10 cellular contexts compared by ENCODE assay signal in the genomic region with DNA sequence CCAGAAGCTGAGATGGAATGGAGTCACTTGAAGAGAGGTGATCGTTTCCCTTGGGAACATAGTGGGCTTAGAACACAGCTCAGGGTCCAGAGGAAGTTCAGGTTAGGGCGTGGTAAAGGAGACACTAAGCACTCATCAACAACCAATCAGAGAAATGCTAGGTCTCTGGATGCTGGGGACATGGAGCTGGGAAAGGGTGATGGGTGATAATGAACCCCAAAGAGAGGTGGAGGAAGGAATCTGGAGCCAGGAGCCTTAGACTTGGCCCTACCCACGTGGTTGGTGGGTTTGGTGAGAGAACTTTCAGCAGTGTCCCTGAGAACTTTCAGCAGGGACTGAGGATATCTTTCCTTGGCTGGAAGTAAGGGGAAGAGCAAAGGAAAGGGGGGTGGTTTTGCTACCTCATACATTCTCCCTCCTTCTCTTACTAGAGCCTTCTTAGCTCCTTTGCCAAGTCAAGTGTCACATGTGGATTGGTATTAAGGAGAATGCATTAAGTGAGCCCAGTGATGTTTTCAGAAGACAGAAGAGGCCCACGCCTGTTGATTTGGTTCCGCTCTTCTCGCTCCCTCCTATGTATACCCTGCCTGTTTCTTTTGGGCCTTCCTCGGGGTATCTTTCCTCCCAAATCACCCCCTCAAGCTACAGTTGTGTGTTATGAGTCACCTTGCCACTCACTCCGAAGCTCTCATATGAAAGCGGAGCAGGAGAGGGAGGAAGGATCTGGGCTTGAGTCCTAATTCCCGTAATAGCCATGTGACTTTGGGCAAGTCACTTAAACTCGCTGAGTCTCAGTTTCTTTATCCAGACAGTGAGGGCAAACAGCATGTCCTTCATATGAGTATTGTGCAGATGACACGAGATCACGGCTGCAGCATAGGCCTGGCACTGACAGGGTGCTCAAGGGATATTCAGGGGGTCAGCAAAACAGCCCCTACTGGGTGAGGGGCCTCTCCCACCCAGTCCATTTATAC.
DNase-seq lines count a peak whose midpoint lies in the region; ATAC-seq and TF ChIP-seq lines count a peak whose summit lies in the region.
"Had no signal": no experiment of that assay in that cellular context is flagged by ENCODE, and none has a peak within 500 bp of the region (broad histone marks: within the 10 kb centered on the region; RNA-seq: fewer than 3 reads in every experiment).

No MANE protein-coding gene starts in this region.

- no peaks in the 10 kb centered on the region for H3K27me3 Mint-ChIP-seq in T-helper 1 cell treated with Interleukin-12 subunit alpha and Interleukin-12 subunit beta and Interleukin-4 antibody, amounts not matched to agents 30 μg/mL and 1 μg/mL, for 36 hours (ENCODE audit: low read depth)
- H3K27me3 Mint-ChIP-seq in endothelial cell (ENCODE audit: unreplicated experiment) (peaks cover 7% of the 10 kb centered on the region), neural crest cell (ENCODE audit: low read depth) (no peaks in the 10 kb centered on the region)

- DNase-seq in endothelial cell (ENCODE audit: low spot score) (no peak), neural crest cell (ENCODE audit: low read depth, low spot score) (no peak), putamen (ENCODE audit: low spot score) (no peak), NCI-H82 (lab: John Stamatoyannopoulos, UW) (no peak), amygdala (lab: John Stamatoyannopoulos, UW) (no peak)
- DNase-seq: DMS153, WERI-Rb-1 had no signal

- H3K4me1 Mint-ChIP-seq in T-helper 1 cell treated with Interleukin-12 subunit alpha and Interleukin-12 subunit beta and Interleukin-4 antibody, amounts not matched to agents 30 μg/mL and 1 μg/mL, for 36 hours (ENCODE audit: low read depth), result peaks cover 42% of the 10 kb centered on the region
- H3K4me1 Mint-ChIP-seq in endothelial cell (ENCODE audit: unreplicated experiment), result peaks cover 17% of the 10 kb centered on the region
- H3K4me1 Mint-ChIP-seq in neural crest cell, result peaks cover 24% of the 10 kb centered on the region

- H3K4me3 Mint-ChIP-seq in T-helper 1 cell treated with Interleukin-12 subunit alpha and Interleukin-12 subunit beta and Interleukin-4 antibody, amounts not matched to agents 30 μg/mL and 1 μg/mL, for 36 hours, result peak overlapping the region; percentile 36
- no peak overlapping the region for H3K4me3 Mint-ChIP-seq in endothelial cell (ENCODE audit: unreplicated experiment)
- peak overlapping the region; percentile 31 for H3K4me3 Mint-ChIP-seq in neural crest cell

- no peak for ATAC-seq in HG02571 (IDR thresholded peaks at IDR 0.05; ENCODE audit: unreplicated experiment)

- H3K27ac Mint-ChIP-seq in T-helper 1 cell treated with Interleukin-12 subunit alpha and Interleukin-12 subunit beta and Interleukin-4 antibody, amounts not matched to agents 30 μg/mL and 1 μg/mL, for 36 hours, result peak overlapping the region; percentile 70
- H3K27ac Mint-ChIP-seq in endothelial cell (ENCODE audit: unreplicated experiment) (peak overlapping the region; percentile 81), neural crest cell (ENCODE audit: unreplicated experiment) (no peak overlapping the region)

- H3K36me3 Mint-ChIP-seq in T-helper 1 cell treated with Interleukin-12 subunit alpha and Interleukin-12 subunit beta and Interleukin-4 antibody, amounts not matched to agents 30 μg/mL and 1 μg/mL, for 36 hours (ENCODE audit: low read depth), result peaks cover 21% of the 10 kb centered on the region
- H3K36me3 Mint-ChIP-seq in endothelial cell (ENCODE audit: low read depth, unreplicated experiment) (peaks cover 4% of the 10 kb centered on the region), neural crest cell (ENCODE audit: low read depth) (no peaks in the 10 kb centered on the region)

- peak overlapping the region; percentile 11; the same call in 1 of the 2 replicates for H3K27ac ChIP-seq in C4-2B
- H3K27ac ChIP-seq: WERI-Rb-1 had no signal

- no peaks in the 10 kb centered on the region for H3K9me3 Mint-ChIP-seq in T-helper 1 cell treated with Interleukin-12 subunit alpha and Interleukin-12 subunit beta and Interleukin-4 antibody, amounts not matched to agents 30 μg/mL and 1 μg/mL, for 36 hours
- H3K9me3 Mint-ChIP-seq in endothelial cell (ENCODE audit: unreplicated experiment), result no peaks in the 10 kb centered on the region
- H3K9me3 Mint-ChIP-seq in neural crest cell, result no peaks in the 10 kb centered on the region

- TF ChIP-seq CTCF in C4-2B (conservative IDR thresholded peaks at IDR 0.05) (no peak), endothelial cell (IDR thresholded peaks at IDR 0.05; ENCODE audit: unreplicated experiment) (no peak), neural crest cell (conservative IDR thresholded peaks at IDR 0.05) (no peak)
